Comparison of ENCODE assay signal across 8 cellular contexts in genomic region chr1:156592158-156592909, GRCh38. TPM values are rescaled to one million over a fixed set of nuclear protein-coding genes. Genes with fewer than 3 reads are reported as not detected.
A peak's percentile ranks its signal among the peaks of the same experiment; 100 is the strongest.
DNase-seq lines count a peak whose midpoint lies in the region; ATAC-seq lines count a peak whose summit lies in the region.

No MANE protein-coding gene starts in this region.

- H3K9me3 Mint-ChIP-seq in activated CD8-positive, alpha-beta T cell treated with anti-CD3 and anti-CD28 coated beads, Interleukin-2, amount 10 ng/mL, durations not matched to agents 7 days and 5 days (ENCODE audit: insufficient read depth) = no peaks in the 10 kb centered on the region
- H3K9me3 Mint-ChIP-seq in stimulated activated naive CD8-positive, alpha-beta T cell treated with anti-CD3 and anti-CD28 coated beads, Interleukin-15, amount 100 ng/mL, for 72 hours = no peaks in the 10 kb centered on the region

- no peaks in the 10 kb centered on the region for H3K27me3 Mint-ChIP-seq in activated CD8-positive, alpha-beta T cell treated with anti-CD3 and anti-CD28 coated beads, Interleukin-2, amount 10 ng/mL, durations not matched to agents 7 days and 5 days (ENCODE audit: low read depth)
- no peaks in the 10 kb centered on the region for H3K27me3 Mint-ChIP-seq in stimulated activated naive CD8-positive, alpha-beta T cell treated with anti-CD3 and anti-CD28 coated beads, Interleukin-15, amount 100 ng/mL, for 72 hours

- ATAC-seq in activated CD8-positive, alpha-beta T cell treated with anti-CD3 and anti-CD28 coated beads, Interleukin-2, amount 10 ng/mL, durations not matched to agents 7 days and 5 days = no peak
- no peak for ATAC-seq in stimulated activated naive CD8-positive, alpha-beta T cell treated with anti-CD3 and anti-CD28 coated beads, Interleukin-15, amount 100 ng/mL, for 72 hours

- POLR2A ChIA-PET in activated CD8-positive, alpha-beta T cell treated with anti-CD3 and anti-CD28 coated beads, Interleukin-2, amount 10 ng/mL, durations not matched to agents 7 days and 5 days (lab: Charles Lee) = interaction anchor here (0.6 to 2.0 kb wide), 8 partner anchors 8 to 99 kb away, joined by 3 to 19 read pairs (median 5); partner anchors contain the start of genes GPATCH4, IQGAP3 and MEF2D

- DNase-seq in DMS 273 (lab: John Stamatoyannopoulos, UW; ENCODE audit: unreplicated experiment) = peak; percentile 55
- DNase-seq in DMS 273 treated with DMSO at 0.1 percent for 48 hours (lab: John Stamatoyannopoulos, UW) = no peak
- no peak for DNase-seq in activated CD8-positive, alpha-beta T cell treated with anti-CD3 and anti-CD28 coated beads, Interleukin-2, amount 10 ng/mL, durations not matched to agents 7 days and 5 days
- DNase-seq in stimulated activated naive CD8-positive, alpha-beta T cell treated with anti-CD3 and anti-CD28 coated beads, Interleukin-15, amount 100 ng/mL, for 72 hours = no peak
- no peak for DNase-seq in NCI-H2029 treated with DMSO at 0.1 percent for 48 hours (lab: John Stamatoyannopoulos, UW)
- DNase-seq in amniotic stem cell (lab: John Stamatoyannopoulos, UW) = no peak
- DNase-seq in cerebellum (ENCODE audit: low spot score) = no peak

- H3K4me1 Mint-ChIP-seq in activated CD8-positive, alpha-beta T cell treated with anti-CD3 and anti-CD28 coated beads, Interleukin-2, amount 10 ng/mL, durations not matched to agents 7 days and 5 days (ENCODE audit: low read depth) = peaks cover 24% of the 10 kb centered on the region
- peaks cover 19% of the 10 kb centered on the region for H3K4me1 Mint-ChIP-seq in stimulated activated naive CD8-positive, alpha-beta T cell treated with anti-CD3 and anti-CD28 coated beads, Interleukin-15, amount 100 ng/mL, for 72 hours

- H3K4me3 ChIP-seq in iPS-11a (ENCODE audit: low read depth, low read length) = peak overlapping the region; percentile 80

- peak overlapping the region; percentile 82 for H3K4me3 Mint-ChIP-seq in activated CD8-positive, alpha-beta T cell treated with anti-CD3 and anti-CD28 coated beads, Interleukin-2, amount 10 ng/mL, durations not matched to agents 7 days and 5 days
- peak overlapping the region; percentile 70 to 82 for H3K4me3 Mint-ChIP-seq in stimulated activated naive CD8-positive, alpha-beta T cell treated with anti-CD3 and anti-CD28 coated beads, Interleukin-15, amount 100 ng/mL, for 72 hours

- CTCF ChIA-PET in activated CD8-positive, alpha-beta T cell treated with anti-CD3 and anti-CD28 coated beads, Interleukin-2, amount 10 ng/mL, durations not matched to agents 7 days and 5 days (lab: Charles Lee) = interaction anchor here (0.8 to 3.8 kb wide), 14 partner anchors 8 to 206 kb away, joined by 3 to 24 read pairs (median 5); partner anchors contain the start of gene GPATCH4

- peak overlapping the region; percentile 79 for H3K27ac Mint-ChIP-seq in activated CD8-positive, alpha-beta T cell treated with anti-CD3 and anti-CD28 coated beads, Interleukin-2, amount 10 ng/mL, durations not matched to agents 7 days and 5 days
- peak overlapping the region in 1 of 2 donors; percentile 83 for H3K27ac Mint-ChIP-seq in stimulated activated naive CD8-positive, alpha-beta T cell treated with anti-CD3 and anti-CD28 coated beads, Interleukin-15, amount 100 ng/mL, for 72 hours

- peaks cover 27% of the 10 kb centered on the region for H3K36me3 Mint-ChIP-seq in activated CD8-positive, alpha-beta T cell treated with anti-CD3 and anti-CD28 coated beads, Interleukin-2, amount 10 ng/mL, durations not matched to agents 7 days and 5 days (ENCODE audit: low read depth)

RNA-seq across cellular contexts. Expression of gene NAXE, which starts 0.8 kb away (rescaled TPM):
- 10 to 100 TPM; 54.3 to 60.3 TPM for total RNA-seq in activated CD8-positive, alpha-beta T cell treated with anti-CD3 and anti-CD28 coated beads, Interleukin-2, amount 10 ng/mL, durations not matched to agents 7 days and 5 days
- 28.3 TPM for total RNA-seq in cerebellum

RNA-seq across cellular contexts. Expression of gene GPATCH4, which starts 8.9 kb away (rescaled TPM):
- total RNA-seq in activated CD8-positive, alpha-beta T cell treated with anti-CD3 and anti-CD28 coated beads, Interleukin-2, amount 10 ng/mL, durations not matched to agents 7 days and 5 days = 10 to 100 TPM; 43.9 to 44.7 TPM
- total RNA-seq in cerebellum = 10.1 TPM

RNA-seq across cellular contexts. Expression of gene TTC24, which starts 12.8 kb away (rescaled TPM):
- total RNA-seq in activated CD8-positive, alpha-beta T cell treated with anti-CD3 and anti-CD28 coated beads, Interleukin-2, amount 10 ng/mL, durations not matched to agents 7 days and 5 days = 10 to 100 TPM; 18.6 to 19.7 TPM
- total RNA-seq in cerebellum = not detected

RNA-seq across cellular contexts. Expression of gene IQGAP3, which starts 20.0 kb away (rescaled TPM):
- total RNA-seq in activated CD8-positive, alpha-beta T cell treated with anti-CD3 and anti-CD28 coated beads, Interleukin-2, amount 10 ng/mL, durations not matched to agents 7 days and 5 days = 10 to 100 TPM; 28.6 to 31.0 TPM
- total RNA-seq in cerebellum = 6.3 TPM

RNA-seq across cellular contexts. Expression of gene HAPLN2, which starts 26.9 kb away (rescaled TPM):
- total RNA-seq in activated CD8-positive, alpha-beta T cell treated with anti-CD3 and anti-CD28 coated beads, Interleukin-2, amount 10 ng/mL, durations not matched to agents 7 days and 5 days = not detected
- 1.3 TPM for total RNA-seq in cerebellum

Comparison
In these comparisons a context has a peak if more than half of its experiments do, and no peak if none do; other contexts are left out.
1. RNA of gene TTC24, which starts 12.8 kb away (total RNA-seq): 18.6 to 19.7 TPM in activated CD8-positive, alpha-beta T cell treated with anti-CD3 and anti-CD28 coated beads, Interleukin-2, amount 10 ng/mL, durations not matched to agents 7 days and 5 days; not detected in cerebellum (single experiment); every median in the first group is over 10 times any median in the second.